9 cellular contexts compared by ENCODE assay signal in genomic region chr6:20877008-20877937, GRCh38.
DNase-seq lines count a peak whose midpoint lies in the region; ATAC-seq, FAIRE-seq and TF ChIP-seq lines count a peak whose summit lies in the region.
"Had no signal": no experiment of that assay in that cellular context is flagged by ENCODE, and none has a peak within 500 bp of the region (broad histone marks: within the 10 kb centered on the region; RNA-seq: fewer than 3 reads in every experiment).

No MANE protein-coding gene starts in this region.

- peak; percentile 93 for ATAC-seq in GM18505 (IDR thresholded peaks at IDR 0.05; ENCODE audit: unreplicated experiment)
- ATAC-seq in HG02840 (IDR thresholded peaks at IDR 0.05; ENCODE audit: low FRiP score, unreplicated experiment): peak; percentile 96

- CTCF ChIA-PET in H1 (lab: Charles Lee; ENCODE audit: partially characterized antibody): interaction anchor here (0.9 to 1.5 kb wide), 3 partner anchors 69 to 711 kb away, joined by 3 read pairs; no protein-coding TSS in a partner anchor

- TF ChIP-seq POLR2A in GM18505 (IDR thresholded peaks at IDR 0.05; ENCODE audit: borderline replicate concordance, extremely low read depth, insufficient read depth, insufficient read length): no peak
- no peak for TF ChIP-seq POLR2A in H1 (IDR thresholded peaks at IDR 0.05; ENCODE audit: control extremely low read depth in 1 of 2, low read depth in 2 of 2, low read length in 2 of 2)

- H2AK5ac ChIP-seq in H1 (ENCODE audit: low read depth, low read length): no peak overlapping the region

- H3K27me3 ChIP-seq in H1 (replicated peaks in 1 of 4; ENCODE audit: control insufficient read depth in 3 of 4, extremely low read depth in 1 of 4, insufficient read depth in 3 of 4, low read length in 3 of 4): no peaks in the 10 kb centered on the region

- H2BK15ac ChIP-seq in H1 (ENCODE audit: low read length): no peak overlapping the region

- H2BK12ac ChIP-seq in H1 (ENCODE audit: low read depth, low read length): peak overlapping the region; percentile 20; the same call in 1 of the 2 replicates

- no peak overlapping the region for H2BK120ac ChIP-seq in H1 (replicated peaks; ENCODE audit: low read depth, low read length)

- H3K56ac ChIP-seq in H1 (replicated peaks; ENCODE audit: insufficient read length, low read depth, low read length): no peak overlapping the region

- POLR2A ChIA-PET in H1 (lab: Charles Lee; ENCODE audit: partially characterized antibody): interaction anchor here (0.6 to 1.5 kb wide), 3 partner anchors 430 to 716 kb away, joined by 3 to 4 read pairs (median 4); partner anchors contain the start of gene SOX4

- H3K9me3 ChIP-seq in H1 (ENCODE audit: insufficient read depth in 2 of 2, low read depth in 1 of 2, low read length in 1 of 2): no peaks in the 10 kb centered on the region
- H3K9me3 ChIP-seq: HAP-1 had no signal

- no peak overlapping the region for H3K4me2 ChIP-seq in H1 (ENCODE audit: insufficient read depth in 1 of 2, low read depth in 2 of 2, low read length in 2 of 2)

- H2BK5ac ChIP-seq in H1 (ENCODE audit: low read depth, low read length): peak overlapping the region; percentile 14; the same call in 1 of the 2 replicates

- peak; percentile 94 for DNase-seq in A172 (ENCODE audit: low spot score)
- DNase-seq in NOMO-1 treated with DMSO at 0.1 percent for 48 hours (lab: John Stamatoyannopoulos, UW; ENCODE audit: unreplicated experiment): peak; percentile 58
- no peak for DNase-seq in H1 (ENCODE audit: low read depth in 1 of 2, low spot score in 2 of 2)
- DNase-seq in pulmonary artery endothelial cell (ENCODE audit: low read depth, low spot score): peak; percentile 89
- no peak for DNase-seq in hippocampal formation (lab: John Stamatoyannopoulos, UW)
- DNase-seq in germinal center (ENCODE audit: low spot score): no peak

- no peak overlapping the region for H3K9ac ChIP-seq in H1 (replicated peaks in 1 of 4; ENCODE audit: extremely low read depth in 1 of 4, low read depth in 3 of 4, low read length in 3 of 4)

- 79% methylated on average over 6 of the region's 6 CpGs; no CpG with 5 or more reads in 1 of the 2 experiments for WGBS in H1 (ENCODE audit: extremely low coverage in 1 of 2, insufficient coverage in 1 of 2, insufficient read length in 1 of 2, insufficient replicate concordance in 2 of 2, low coverage in 1 of 2, low lambda C conversion rate in 2 of 2, missing lambda C conversion rate in 1 of 2), 2 experiments

- no peak overlapping the region for H2BK20ac ChIP-seq in H1 (ENCODE audit: low read length)

- H4K5ac ChIP-seq in H1 (ENCODE audit: insufficient read length, low read depth, low read length): no peak overlapping the region

- no peaks in the 10 kb centered on the region for H3K36me3 ChIP-seq in H1 (ENCODE audit: control insufficient read depth in 2 of 4, insufficient read depth in 4 of 4, low read length in 3 of 4)
- H3K36me3 ChIP-seq: HAP-1 had no signal

- no peak overlapping the region for H3K18ac ChIP-seq in H1 (ENCODE audit: extremely low read depth, low read length)

- no peak overlapping the region for H4K8ac ChIP-seq in H1 (ENCODE audit: extremely low read depth, insufficient read depth, low read length)

- H3K23ac ChIP-seq in H1 (ENCODE audit: insufficient read length): no peak overlapping the region

- H3K4me1 ChIP-seq in H1 (replicated peaks in 1 of 4; ENCODE audit: control insufficient read depth in 3 of 4, insufficient read depth in 4 of 4, low read length in 3 of 4): peaks cover 2 to 19% (median 13%) of the 10 kb centered on the region in 4 experiments; a peak in 6 of 7 replicates

- H3K4ac ChIP-seq in H1 (replicated peaks; ENCODE audit: insufficient read length, low read depth, low read length): peak overlapping the region; percentile 8

- no peak overlapping the region for H2AFZ ChIP-seq in H1 (ENCODE audit: low read length)

- no peak overlapping the region for H3K14ac ChIP-seq in H1 (ENCODE audit: insufficient read length)

- no peak overlapping the region for H3K4me3 ChIP-seq in H1 (ENCODE audit: extremely low read depth in 1 of 4, insufficient read depth in 2 of 4, low read depth in 3 of 4, low read length in 4 of 4)
- H3K4me3 ChIP-seq: HAP-1 had no signal

- peak; percentile 42 for FAIRE-seq in H1 (lab: Jason Lieb, UNC)

- H3K27ac ChIP-seq in H1 (ENCODE audit: low read depth, low read length): no peak overlapping the region

- H4K20me1 ChIP-seq in H1 (replicated peaks in 1 of 2; ENCODE audit: control insufficient read depth in 1 of 2, insufficient read depth in 2 of 2, low read length in 2 of 2): no peaks in the 10 kb centered on the region

- TF ChIP-seq CTCF in H1 (IDR thresholded peaks at IDR 0.05; ENCODE audit: control extremely low read depth in 1 of 3, insufficient read depth in 1 of 3, low read depth in 1 of 3, low read length in 3 of 3): no peak

- no peak for TF ChIP-seq EP300 in H1 (IDR thresholded peaks at IDR 0.05; ENCODE audit: borderline replicate concordance in 1 of 2, low read depth in 2 of 2, low read length in 2 of 2)

- TF ChIP-seq RAD21 in H1 (IDR thresholded peaks at IDR 0.05 in 1 of 2, conservative IDR thresholded peaks at IDR 0.05 in 1 of 2; ENCODE audit: low read depth in 2 of 2, low read length in 2 of 2): no peak

- peak overlapping the region; percentile 67 for H4K91ac ChIP-seq in H1 (replicated peaks; ENCODE audit: insufficient read length, low read length)

- no peaks in the 10 kb centered on the region for H3K79me2 ChIP-seq in H1 (ENCODE audit: control insufficient read depth in 1 of 2, insufficient read depth in 2 of 2, low read length in 2 of 2)

- no peaks in the 10 kb centered on the region for H3K79me1 ChIP-seq in H1 (ENCODE audit: low read depth, low read length)

- H3K23me2 ChIP-seq in H1 (ENCODE audit: low read depth, low read length): no peaks in the 10 kb centered on the region

TF ChIP-seq in H1, 55 proteins besides CTCF, POLR2A, EP300 and RAD21:
- no peak for TF ChIP-seq RFX5 (IDR thresholded peaks at IDR 0.05; ENCODE audit: borderline replicate concordance, low read depth, low read length)

Comparison
In these comparisons a context has a peak if more than half of its experiments do, and no peak if none do; other contexts are left out.
1. DNase-seq: peak in A172 (single experiment), NOMO-1 treated with DMSO at 0.1 percent for 48 hours (single experiment) and pulmonary artery endothelial cell (single experiment); none in H1 (0 of 2), hippocampal formation (0 of 2) and germinal center (single experiment).